Comparison of ENCODE assay signal across 16 cellular contexts in genomic region chr1:229258851-229259110, GRCh38. TPM values are rescaled to one million over a fixed set of nuclear protein-coding genes. Genes with fewer than 3 reads are reported as not detected.
DNase-seq lines count a peak whose midpoint lies in the region; ATAC-seq and TF ChIP-seq lines count a peak whose summit lies in the region.
"Had no signal": no experiment of that assay in that cellular context is flagged by ENCODE, and none has a peak within 500 bp of the region (broad histone marks: within the 10 kb centered on the region; RNA-seq: fewer than 3 reads in every experiment).

No MANE protein-coding gene starts in this region.

- no peak overlapping the region for H2BK5ac ChIP-seq in H9 (ENCODE audit: insufficient read length, low read length)
- no peak overlapping the region for H2BK5ac ChIP-seq in neuronal stem cell (ENCODE audit: low read length)

- no peak overlapping the region for H3K9ac ChIP-seq in H9 (ENCODE audit: extremely low read depth, insufficient read length, low read length)
- H3K9ac ChIP-seq in neuronal stem cell (ENCODE audit: low read depth, low read length, poor library complexity) = no peak overlapping the region

- H3K4me1 ChIP-seq in H9 (ENCODE audit: insufficient read depth, low read length) (no peaks in the 10 kb centered on the region), neuronal stem cell (ENCODE audit: control insufficient read depth in 2 of 2, insufficient read depth in 1 of 2, low read depth in 1 of 2, low read length in 2 of 2) (peaks cover 0 to 7% of the 10 kb centered on the region in 2 donors)

- no peak overlapping the region for H4K5ac ChIP-seq in H9 (ENCODE audit: insufficient read length, low read depth, low read length)

- H3K23ac ChIP-seq in H9 (ENCODE audit: insufficient read length, low read depth, low read length) (no peak overlapping the region), neuronal stem cell (ENCODE audit: low read depth, low read length, poor library complexity) (no peak overlapping the region)

- H3K9me3 ChIP-seq in H9 (ENCODE audit: control insufficient read depth, low read depth, low read length) (no peaks in the 10 kb centered on the region), neuronal stem cell (replicated peaks in 1 of 2; ENCODE audit: control insufficient read depth in 2 of 2, insufficient read depth in 1 of 2, low read depth in 1 of 2, low read length in 2 of 2) (no peaks in the 10 kb centered on the region)
- H3K9me3 ChIP-seq: ovary had no signal

- no peak overlapping the region for H3K56ac ChIP-seq in H9 (ENCODE audit: insufficient read length, low read depth, low read length)

- H4K91ac ChIP-seq in H9 (ENCODE audit: insufficient read length, low read depth, low read length) (no peak overlapping the region), neuronal stem cell (ENCODE audit: low read depth, low read length, poor library complexity) (no peak overlapping the region)

- no peak overlapping the region for H2BK20ac ChIP-seq in H9 (ENCODE audit: low read depth, low read length, poor library complexity, severe bottlenecking)

- H4K8ac ChIP-seq in H9 (replicated peaks; ENCODE audit: insufficient read length, low read depth, low read length) (no peak overlapping the region), neuronal stem cell (ENCODE audit: low read depth, low read length) (no peak overlapping the region)

- no peak overlapping the region for H3K27ac ChIP-seq in H9 (ENCODE audit: insufficient read length, low read depth, low read length)
- H3K27ac ChIP-seq in neuronal stem cell (replicated peaks; ENCODE audit: low read length) = no peak overlapping the region
- H3K27ac ChIP-seq: ovary had no signal

- H3K27me3 ChIP-seq in H9 (ENCODE audit: insufficient read depth, low read length) (no peaks in the 10 kb centered on the region), neuronal stem cell (ENCODE audit: control insufficient read depth in 3 of 3, insufficient read depth in 3 of 3, low read depth in 1 of 3, low read length in 3 of 3) (no peaks in the 10 kb centered on the region)
- H3K27me3 ChIP-seq: ovary had no signal

- WGBS in H9 (ENCODE audit: extremely low coverage, insufficient read length, low lambda C conversion rate) = no CpG with 5 or more reads among the region's 4 CpGs
- no CpG with 5 or more reads among the region's 4 CpGs for WGBS in neuronal stem cell (ENCODE audit: extremely low coverage in 2 of 2, insufficient read length in 2 of 2, insufficient replicate concordance in 1 of 2), 2 donors

- no peak overlapping the region for H3K4me3 ChIP-seq in neuronal stem cell (ENCODE audit: low read length in 2 of 2)
- H3K4me3 ChIP-seq: ovary had no signal

- H3K4me3 Mint-ChIP-seq in activated naive CD8-positive, alpha-beta T cell = peak overlapping the region; percentile 14
- H3K4me3 Mint-ChIP-seq in activated naive CD8-positive, alpha-beta T cell treated with anti-CD3 and anti-CD28 coated beads for 36 hours = no peak overlapping the region
- no peak overlapping the region for H3K4me3 Mint-ChIP-seq in H9
- H3K4me3 Mint-ChIP-seq in effector memory CD8-positive, alpha-beta T cell = peak overlapping the region in 1 of 2 donors; percentile 30
- no peak overlapping the region for H3K4me3 Mint-ChIP-seq in T-helper 2 cell treated with Interferon-gamma antibody and Interleukin-4, amounts not matched to agents 5 μg/mL and 100 μg/mL, for 36 hours
- H3K4me3 Mint-ChIP-seq: activated T-helper 1 cell treated with anti-CD3 and anti-CD28 coated beads, Interleukin-12 subunit alpha, Interleukin-12 subunit beta, Interleukin-2, Interleukin-4 antibody, amounts not matched to agents 30 ng/mL and 10 ng/mL and 1 ng/mL, durations not matched to agents 14 hours and 24 hours and 36 hours had no signal

- H3K36me3 ChIP-seq in neuronal stem cell (replicated peaks in 1 of 2; ENCODE audit: control insufficient read depth in 2 of 2, insufficient read depth in 2 of 2, low read length in 2 of 2) = no peaks in the 10 kb centered on the region
- H3K36me3 ChIP-seq: ovary had no signal

- H3K79me2 ChIP-seq in H9 (ENCODE audit: insufficient read depth, low read length) = no peaks in the 10 kb centered on the region

- no peak for TF ChIP-seq CTCF in H9 (conservative IDR thresholded peaks at IDR 0.05)

- no peaks in the 10 kb centered on the region for H4K20me1 ChIP-seq in H9 (ENCODE audit: control insufficient read depth, insufficient read depth, insufficient read length)

- peaks cover 28% of the 10 kb centered on the region for H3K4me1 Mint-ChIP-seq in activated naive CD8-positive, alpha-beta T cell (ENCODE audit: low read depth)
- H3K4me1 Mint-ChIP-seq in activated naive CD8-positive, alpha-beta T cell treated with anti-CD3 and anti-CD28 coated beads for 36 hours = peaks cover 24% of the 10 kb centered on the region
- H3K4me1 Mint-ChIP-seq in H9 = peaks cover 18 to 22% of the 10 kb centered on the region in 2 experiments
- peaks cover 17 to 22% of the 10 kb centered on the region in 2 donors for H3K4me1 Mint-ChIP-seq in effector memory CD8-positive, alpha-beta T cell (ENCODE audit: low read depth in 2 of 2)
- peaks cover 20% of the 10 kb centered on the region for H3K4me1 Mint-ChIP-seq in T-helper 2 cell treated with Interferon-gamma antibody and Interleukin-4, amounts not matched to agents 5 μg/mL and 100 μg/mL, for 36 hours (ENCODE audit: low read depth)

- peak overlapping the region; percentile 93 for H2AFZ ChIP-seq in H9 (ENCODE audit: low read length)
- H2AFZ ChIP-seq in neuronal stem cell (ENCODE audit: low read length) = peak overlapping the region; percentile 82

- no peak overlapping the region for H3T11ph ChIP-seq in H9 (ENCODE audit: low read length)

- H2AK5ac ChIP-seq in H9 (ENCODE audit: insufficient read length, low read length) (no peak overlapping the region), neuronal stem cell (ENCODE audit: low read depth, low read length) (no peak overlapping the region)

- ATAC-seq in effector memory CD8-positive, alpha-beta T cell (replicated peaks) = no peak
- no peak for ATAC-seq in GM19395 (IDR thresholded peaks at IDR 0.05; ENCODE audit: unreplicated experiment)

- no peaks in the 10 kb centered on the region for H3K36me3 Mint-ChIP-seq in activated naive CD8-positive, alpha-beta T cell
- no peaks in the 10 kb centered on the region for H3K36me3 Mint-ChIP-seq in activated naive CD8-positive, alpha-beta T cell treated with anti-CD3 and anti-CD28 coated beads for 36 hours
- no peaks in the 10 kb centered on the region; a peak in 1 of 7 replicates for H3K36me3 Mint-ChIP-seq in H9 (ENCODE audit: insufficient read depth in 1 of 3, low read depth in 3 of 3)
- no peaks in the 10 kb centered on the region for H3K36me3 Mint-ChIP-seq in effector memory CD8-positive, alpha-beta T cell (ENCODE audit: insufficient read depth)
- no peaks in the 10 kb centered on the region for H3K36me3 Mint-ChIP-seq in T-helper 2 cell treated with Interferon-gamma antibody and Interleukin-4, amounts not matched to agents 5 μg/mL and 100 μg/mL, for 36 hours (ENCODE audit: low read depth)

- no peak overlapping the region for H3K4me2 ChIP-seq in H9 (ENCODE audit: insufficient read depth, insufficient read length, low read length)
- no peak overlapping the region for H3K4me2 ChIP-seq in neuronal stem cell (ENCODE audit: insufficient read depth, low read length, poor library complexity, severe bottlenecking)

- H3K27ac Mint-ChIP-seq in activated naive CD8-positive, alpha-beta T cell = no peak overlapping the region
- H3K27ac Mint-ChIP-seq in activated naive CD8-positive, alpha-beta T cell treated with anti-CD3 and anti-CD28 coated beads for 36 hours = no peak overlapping the region
- H3K27ac Mint-ChIP-seq in H9 = peak overlapping the region in 1 of 3 experiments; percentile 62; a peak in 1 of 7 replicates
- peak overlapping the region; percentile 49 to 59 for H3K27ac Mint-ChIP-seq in effector memory CD8-positive, alpha-beta T cell
- no peak overlapping the region for H3K27ac Mint-ChIP-seq in T-helper 2 cell treated with Interferon-gamma antibody and Interleukin-4, amounts not matched to agents 5 μg/mL and 100 μg/mL, for 36 hours
- H3K27ac Mint-ChIP-seq: activated T-helper 1 cell treated with anti-CD3 and anti-CD28 coated beads, Interleukin-12 subunit alpha, Interleukin-12 subunit beta, Interleukin-2, Interleukin-4 antibody, amounts not matched to agents 30 ng/mL and 10 ng/mL and 1 ng/mL, durations not matched to agents 14 hours and 24 hours and 36 hours had no signal

- H3K9me3 Mint-ChIP-seq in activated naive CD8-positive, alpha-beta T cell (ENCODE audit: low read depth) = no peaks in the 10 kb centered on the region
- H3K9me3 Mint-ChIP-seq in activated naive CD8-positive, alpha-beta T cell treated with anti-CD3 and anti-CD28 coated beads for 36 hours = no peaks in the 10 kb centered on the region
- no peaks in the 10 kb centered on the region; a peak in 1 of 5 replicates for H3K9me3 Mint-ChIP-seq in H9
- no peaks in the 10 kb centered on the region for H3K9me3 Mint-ChIP-seq in effector memory CD8-positive, alpha-beta T cell
- no peaks in the 10 kb centered on the region for H3K9me3 Mint-ChIP-seq in T-helper 2 cell treated with Interferon-gamma antibody and Interleukin-4, amounts not matched to agents 5 μg/mL and 100 μg/mL, for 36 hours
- H3K9me3 Mint-ChIP-seq: activated T-helper 1 cell treated with anti-CD3 and anti-CD28 coated beads, Interleukin-12 subunit alpha, Interleukin-12 subunit beta, Interleukin-2, Interleukin-4 antibody, amounts not matched to agents 30 ng/mL and 10 ng/mL and 1 ng/mL, durations not matched to agents 14 hours and 24 hours and 36 hours had no signal

- H3K79me1 ChIP-seq in H9 (ENCODE audit: insufficient read depth, low read depth, low read length, poor library complexity, severe bottlenecking) = no peaks in the 10 kb centered on the region
- no peaks in the 10 kb centered on the region for H3K79me1 ChIP-seq in neuronal stem cell (ENCODE audit: low read depth, low read length)

- H3K4ac ChIP-seq in H9 (ENCODE audit: low read depth, low read length) = no peak overlapping the region
- H3K4ac ChIP-seq in neuronal stem cell (ENCODE audit: low read length) = no peak overlapping the region

- H3K23me2 ChIP-seq in H9 (ENCODE audit: insufficient read length, low read depth, low read length, poor library complexity, severe bottlenecking) = no peaks in the 10 kb centered on the region

- H3K14ac ChIP-seq in H9 (ENCODE audit: insufficient read depth, low read length) (no peak overlapping the region), neuronal stem cell (ENCODE audit: low read length) (no peak overlapping the region)

- no peak overlapping the region for H2BK15ac ChIP-seq in H9 (ENCODE audit: low read depth, low read length)
- H2BK15ac ChIP-seq in neuronal stem cell (ENCODE audit: low read length) = no peak overlapping the region

- H3K18ac ChIP-seq in H9 (ENCODE audit: insufficient read length, low read depth, low read length) (no peak overlapping the region), neuronal stem cell (ENCODE audit: low read length) (no peak overlapping the region)

- no peaks in the 10 kb centered on the region for H3K27me3 Mint-ChIP-seq in activated naive CD8-positive, alpha-beta T cell
- no peaks in the 10 kb centered on the region for H3K27me3 Mint-ChIP-seq in activated naive CD8-positive, alpha-beta T cell treated with anti-CD3 and anti-CD28 coated beads for 36 hours
- no peaks in the 10 kb centered on the region for H3K27me3 Mint-ChIP-seq in H9 (ENCODE audit: low read depth)
- no peaks in the 10 kb centered on the region for H3K27me3 Mint-ChIP-seq in effector memory CD8-positive, alpha-beta T cell
- peaks cover 5% of the 10 kb centered on the region for H3K27me3 Mint-ChIP-seq in T-helper 2 cell treated with Interferon-gamma antibody and Interleukin-4, amounts not matched to agents 5 μg/mL and 100 μg/mL, for 36 hours (ENCODE audit: low read depth)

- DNase-seq in activated naive CD8-positive, alpha-beta T cell treated with anti-CD3 and anti-CD28 coated beads for 36 hours = no peak
- peak; percentile 70 for DNase-seq in H9
- DNase-seq in effector memory CD8-positive, alpha-beta T cell = no peak
- DNase-seq in neuronal stem cell (ENCODE audit: low spot score) = no peak
- DNase-seq in iPS-NIHi11 (ENCODE audit: low spot score) = no peak
- DNase-seq in T-helper 2 cell treated with Interferon-gamma antibody and Interleukin-4, amounts not matched to agents 5 μg/mL and 100 μg/mL, for 36 hours (ENCODE audit: low spot score) = no peak
- DNase-seq: activated CD4-positive, alpha-beta T cell treated with anti-CD3 and anti-CD28 coated beads, Interleukin-2, amount 50 U/mL, for 4 hours; DMS53; effector memory CD4-positive, alpha-beta T cell; midbrain; NCI-H1417 treated with DMSO at 0.1 percent for 48 hours; ovary; RPMI8226 had no signal

- H2BK120ac ChIP-seq in H9 (ENCODE audit: low read depth, low read length, poor library complexity, severe bottlenecking) (no peak overlapping the region), neuronal stem cell (ENCODE audit: low read depth, low read length) (no peak overlapping the region)

- no peak overlapping the region for H2BK12ac ChIP-seq in H9 (ENCODE audit: insufficient read length, low read depth, low read length)
- no peak overlapping the region for H2BK12ac ChIP-seq in neuronal stem cell (ENCODE audit: low read length)

RNA-seq across cellular contexts. Expression of gene RAB4A, which starts 12.1 kb away (rescaled TPM):
- total RNA-seq in activated naive CD8-positive, alpha-beta T cell treated with anti-CD3 and anti-CD28 coated beads for 36 hours = 10 to 100 TPM; 36.0 to 36.9 TPM
- 64.2 and 66.7 TPM in 2 replicates for total RNA-seq in H9 (2021)
- polyA plus RNA-seq in neuronal stem cell (2013, experiment 1 of 2) = 36.9 TPM
- 37.7 TPM for polyA plus RNA-seq in neuronal stem cell (2013, experiment 2 of 2)

Comparison
In these comparisons a context has a peak if more than half of its experiments do, and no peak if none do; other contexts are left out.
1. H3K27ac Mint-ChIP-seq: peak in effector memory CD8-positive, alpha-beta T cell (2 of 2); none in activated naive CD8-positive, alpha-beta T cell (single experiment), activated naive CD8-positive, alpha-beta T cell treated with anti-CD3 and anti-CD28 coated beads for 36 hours (single experiment) and T-helper 2 cell treated with Interferon-gamma antibody and Interleukin-4, amounts not matched to agents 5 μg/mL and 100 μg/mL, for 36 hours (single experiment).